In genomic region chr4:185709802-185710486, GRCh38 we compare ENCODE assay signal across 18 cellular contexts.
DNase-seq lines count a peak whose midpoint lies in the region; ATAC-seq and TF ChIP-seq lines count a peak whose summit lies in the region.
"Had no signal": no experiment of that assay in that cellular context is flagged by ENCODE, and none has a peak within 500 bp of the region (broad histone marks: within the 10 kb centered on the region; RNA-seq: fewer than 3 reads in every experiment).

No MANE protein-coding gene starts in this region.

- 61% methylated on average over 8 of the region's 8 CpGs for WGBS in right lobe of liver (ENCODE audit: insufficient coverage, low coverage, low lambda C conversion rate, missing lambda C conversion rate)

- no peak overlapping the region for H3K4me3 ChIP-seq in left ventricle myocardium inferior
- H3K4me3 ChIP-seq in coronary artery, result no peak overlapping the region
- no peak overlapping the region for H3K4me3 ChIP-seq in right lobe of liver
- no peak overlapping the region for H3K4me3 ChIP-seq in WERI-Rb-1 (ENCODE audit: low read depth, low read length)
- H3K4me3 ChIP-seq: prostate gland, vagina had no signal

- H3K4me1 ChIP-seq in left ventricle myocardium inferior (peaks cover 76% of the 10 kb centered on the region), right lobe of liver (peaks cover 0 to 49% (median 21%) of the 10 kb centered on the region in 4 donors)
- H3K4me1 ChIP-seq: vagina had no signal

- TF ChIP-seq CTCF in left ventricle myocardium inferior (IDR thresholded peaks at IDR 0.05; ENCODE audit: borderline replicate concordance) (no peak), coronary artery (IDR thresholded peaks at IDR 0.05) (no peak), right lobe of liver (IDR thresholded peaks at IDR 0.05) (no peak), WERI-Rb-1 (IDR thresholded peaks at IDR 0.05; ENCODE audit: low read depth, low read length) (no peak)

- H3K9me3 ChIP-seq in left ventricle myocardium inferior (replicated peaks) (peaks cover 14% of the 10 kb centered on the region), right lobe of liver (peaks cover 0 to 6% (median 0%) of the 10 kb centered on the region in 4 donors), WERI-Rb-1 (ENCODE audit: severe bottlenecking) (no peaks in the 10 kb centered on the region)
- H3K9me3 ChIP-seq: prostate gland, SK-N-SH, vagina had no signal

- no peak for TF ChIP-seq POLR2A in right lobe of liver (IDR thresholded peaks at IDR 0.05)

- H3K36me3 ChIP-seq in left ventricle myocardium inferior, result peaks cover 5% of the 10 kb centered on the region
- no peaks in the 10 kb centered on the region for H3K36me3 ChIP-seq in right lobe of liver
- H3K36me3 ChIP-seq in WERI-Rb-1, result no peaks in the 10 kb centered on the region
- H3K36me3 ChIP-seq: prostate gland, vagina had no signal

- H3K27ac ChIP-seq in left ventricle myocardium inferior (replicated peaks) (peak overlapping the region; percentile 85), coronary artery (peak overlapping the region; percentile 28 to 50), right lobe of liver (peak overlapping the region; percentile 87 to 97 (median 95)), WERI-Rb-1 (no peak overlapping the region)
- H3K27ac ChIP-seq: vagina had no signal

- ATAC-seq in Right ventricle myocardium superior (ENCODE audit: poor library complexity) (no peak), right lobe of liver (peak; percentile 23 to 51 (median 40)), GM19324 (IDR thresholded peaks at IDR 0.05; ENCODE audit: low FRiP score, unreplicated experiment) (no peak)

- no peaks in the 10 kb centered on the region for H3K27me3 ChIP-seq in left ventricle myocardium inferior (ENCODE audit: low read depth)
- no peaks in the 10 kb centered on the region for H3K27me3 ChIP-seq in right lobe of liver
- H3K27me3 ChIP-seq in WERI-Rb-1 (ENCODE audit: insufficient read depth, low read depth, severe bottlenecking), result no peaks in the 10 kb centered on the region
- H3K27me3 ChIP-seq: vagina had no signal

- intact Hi-C loops in left ventricle myocardium inferior (cut with micrococcal nuclease), result no loop called here
- intact Hi-C loops in Right ventricle myocardium superior (cut with DNase I), result no loop called here
- intact Hi-C loops in right lobe of liver (cut with DNase I), result no loop called here

- DNase-seq in left ventricle myocardium inferior (no peak), Right ventricle myocardium superior (no peak), coronary artery (ENCODE audit: low spot score) (no peak), right lobe of liver (no peak), DMS53 (lab: John Stamatoyannopoulos, UW) (no peak), WERI-Rb-1 (no peak)
- no peak for DNase-seq in effector CD4-positive, alpha-beta T cell
- DNase-seq: ACHN; activated effector memory CD4-positive, alpha-beta T cell treated with Interleukin-2 at 50 U/mL for 16 hours; Caco-2; GOT3; KG1; NCI-H1436; NCI-H510A treated with DMSO at 0.1 percent for 48 hours; SK-N-SH had no signal

Comparison
In these comparisons a context has a peak if more than half of its experiments do, and no peak if none do; other contexts are left out.
1. ATAC-seq: peak in right lobe of liver (4 of 4); none in Right ventricle myocardium superior (single experiment) and GM19324 (single experiment).